1 cellular context compared by ENCODE assay signal in the genomic region with DNA sequence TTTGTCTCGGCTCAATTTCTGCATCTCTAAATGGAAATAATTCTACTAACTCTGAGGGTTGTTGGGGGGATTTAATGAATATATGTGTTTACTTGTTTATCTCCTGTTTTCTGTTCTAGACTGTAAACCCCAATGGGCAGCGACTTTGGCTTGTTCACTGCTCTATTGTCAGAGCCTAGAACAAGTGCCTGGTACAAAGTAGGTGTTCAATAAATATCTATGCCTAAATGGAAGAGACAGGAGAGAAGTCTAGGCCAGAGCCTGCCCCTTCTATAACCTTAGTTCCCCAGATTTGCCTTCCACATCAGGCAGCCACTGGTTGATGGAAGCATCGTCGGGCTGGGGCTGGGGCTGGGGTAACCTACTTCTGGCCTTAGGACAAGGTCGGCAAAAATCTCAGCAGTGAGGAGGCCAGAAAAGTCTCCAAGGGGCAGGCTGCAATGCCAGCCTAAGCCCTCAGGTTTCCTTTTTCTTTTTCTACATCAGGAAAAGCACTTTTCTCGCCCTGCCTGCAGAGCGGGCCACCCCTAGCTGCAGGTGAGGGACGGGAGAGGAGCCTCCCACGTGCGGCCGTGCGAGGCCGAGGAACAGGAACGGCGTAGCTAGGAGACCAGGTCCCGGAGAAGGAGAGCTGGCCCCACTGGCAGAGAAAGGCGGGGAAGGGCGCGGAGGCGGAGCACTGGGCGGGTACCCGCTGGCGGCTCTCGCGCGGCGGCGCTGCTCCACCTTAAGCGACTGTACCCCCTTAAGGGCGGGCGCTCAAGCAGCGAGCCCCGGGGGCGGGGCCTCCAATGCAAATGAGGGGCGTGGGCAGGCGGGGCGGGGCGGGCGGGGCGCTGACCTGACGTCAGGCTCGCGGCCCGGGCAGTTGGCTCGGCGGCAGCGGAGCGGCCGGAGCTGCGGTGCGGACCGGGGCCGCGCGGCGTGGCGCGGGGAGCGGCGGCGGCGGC.
TF ChIP-seq lines count a peak whose summit lies in the region.

CNNM4 (plus strand) TSS at position 867 of the 950 bp plus-strand sequence. CDS start 98 bp downstream, outside the sequence.

TF ChIP-seq in IMR-90, 13 proteins besides CTCF, POLR2A, EP300 and RAD21 (continued from another document):
- TF ChIP-seq, protein P1, sequence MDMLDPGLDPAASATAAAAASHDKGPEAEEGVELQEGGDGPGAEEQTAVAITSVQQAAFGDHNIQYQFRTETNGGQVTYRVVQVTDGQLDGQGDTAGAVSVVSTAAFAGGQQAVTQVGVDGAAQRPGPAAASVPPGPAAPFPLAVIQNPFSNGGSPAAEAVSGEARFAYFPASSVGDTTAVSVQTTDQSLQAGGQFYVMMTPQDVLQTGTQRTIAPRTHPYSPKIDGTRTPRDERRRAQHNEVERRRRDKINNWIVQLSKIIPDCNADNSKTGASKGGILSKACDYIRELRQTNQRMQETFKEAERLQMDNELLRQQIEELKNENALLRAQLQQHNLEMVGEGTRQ (IDR thresholded peaks at IDR 0.05; ENCODE audit: low read depth, low read length): peak; percentile 33; the same call in 1 of the 2 replicates
- TF ChIP-seq MXI1 (IDR thresholded peaks at IDR 0.05; ENCODE audit: borderline replicate concordance, low read depth, low read length) (no peak), MAZ (IDR thresholded peaks at IDR 0.05; ENCODE audit: borderline replicate concordance, low read depth, low read length) (0 out of 2 replicates have a peak, but pooled peaks have one; percentile 7), RCOR1 (IDR thresholded peaks at IDR 0.05; ENCODE audit: insufficient replicate concordance, low read length) (no peak), NFE2L2 (IDR thresholded peaks at IDR 0.05; ENCODE audit: low read depth, low read length) (no peak)
